ENCODE assay signal across 2 cellular contexts in the genomic region with DNA sequence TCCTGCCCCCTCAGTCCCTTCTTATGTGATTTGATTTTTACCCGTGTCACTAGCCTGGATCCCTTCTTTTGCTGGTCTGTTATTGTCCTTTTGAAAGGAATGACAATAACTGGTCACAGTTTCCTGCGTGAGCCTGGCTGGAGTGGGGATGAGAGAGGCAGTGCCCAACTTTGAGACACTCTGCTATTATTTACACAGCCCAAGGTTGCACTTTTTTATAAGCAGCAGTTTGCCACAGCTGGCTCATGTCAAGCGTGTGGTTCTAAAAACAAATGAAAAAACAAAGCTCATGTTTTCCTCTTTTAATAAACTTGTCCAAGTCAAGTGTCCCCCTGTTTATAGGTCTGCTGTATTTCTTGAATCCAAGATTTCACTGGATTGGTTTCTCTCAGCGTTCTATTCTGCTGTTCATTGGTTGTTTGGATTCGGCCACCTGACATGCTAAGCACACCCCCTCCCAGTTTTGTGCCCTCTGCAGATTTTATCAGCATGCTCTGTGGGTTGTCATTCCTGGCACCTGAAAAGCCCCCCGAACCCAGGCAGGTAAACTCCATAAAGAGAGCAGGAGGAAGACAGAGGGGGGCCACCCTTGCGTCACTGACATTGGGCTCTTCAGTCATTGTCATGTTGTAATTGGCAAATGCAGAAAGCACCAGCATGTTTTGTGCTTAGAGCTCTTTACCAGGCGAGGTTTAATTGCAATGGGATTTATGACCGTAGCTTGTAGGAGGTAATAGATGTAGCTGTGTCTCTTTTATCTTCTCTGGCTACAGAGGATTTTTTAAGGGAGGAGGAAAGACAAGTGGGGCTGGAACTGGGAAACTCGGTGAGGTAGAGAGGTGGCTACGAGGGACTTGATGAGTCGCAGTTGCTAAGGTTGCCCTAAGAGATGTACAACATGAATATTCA.
TF ChIP-seq lines count a peak whose summit lies in the region.

No MANE protein-coding gene starts in this region.

TF ChIP-seq in H1, 55 proteins besides CTCF, POLR2A, EP300 and RAD21 (continued from another document):
- no peak for TF ChIP-seq MAX (IDR thresholded peaks at IDR 0.05)

TF ChIP-seq in HEK293T, 16 proteins besides CTCF, POLR2A, EP300 and RAD21 (continued from another document):
- TF ChIP-seq PKNOX1 (IDR thresholded peaks at IDR 0.05) (no peak), FOXA1 (IDR thresholded peaks at IDR 0.05) (no peak), ARNT (IDR thresholded peaks at IDR 0.05) (no peak), ZNF384 (IDR thresholded peaks at IDR 0.05) (no peak), BHLHE40 (IDR thresholded peaks at IDR 0.05; ENCODE audit: borderline replicate concordance) (no peak)
